In genomic region chr7:137003071-137003470, GRCh38 we compare ENCODE assay signal across 25 cellular contexts.
"Had no signal": no experiment of that assay in that cellular context is flagged by ENCODE, and none has a peak within 500 bp of the region (broad histone marks: within the 10 kb centered on the region; RNA-seq: fewer than 3 reads in every experiment).

No MANE protein-coding gene starts in this region.

- H3K4me3 Mint-ChIP-seq: activated CD4-positive, alpha-beta T cell treated with anti-CD3 and anti-CD28 coated beads, Interleukin-2, amount 10 ng/mL, durations not matched to agents 7 days and 5 days; activated CD8-positive, alpha-beta memory T cell treated with anti-CD3 and anti-CD28 coated beads, Interleukin-2, amount 10 ng/mL, durations not matched to agents 7 days and 5 days; activated CD8-positive, alpha-beta T cell treated with anti-CD3 and anti-CD28 coated beads for 36 hours; activated naive CD8-positive, alpha-beta T cell treated with anti-CD3 and anti-CD28 coated beads, Interleukin-2, amount 50 U/mL, for 24 hours; brain; effector memory CD8-positive, alpha-beta T cell; naive thymus-derived CD8-positive, alpha-beta T cell; neural progenitor cell; T-cell; T-helper 2 cell treated with Interferon-gamma antibody and Interleukin-4, amounts not matched to agents 5 μg/mL and 100 μg/mL, for 36 hours had no signal

- H3K4me3 ChIP-seq: dorsolateral prefrontal cortex, esophagus muscularis mucosa, lower lobe of right lung, neural progenitor cell, spleen, thyroid gland had no signal

- H3K4me1 Mint-ChIP-seq: activated CD4-positive, alpha-beta T cell treated with anti-CD3 and anti-CD28 coated beads, Interleukin-2, amount 10 ng/mL, durations not matched to agents 7 days and 5 days; activated CD8-positive, alpha-beta memory T cell treated with anti-CD3 and anti-CD28 coated beads, Interleukin-2, amount 10 ng/mL, durations not matched to agents 7 days and 5 days; activated naive CD8-positive, alpha-beta T cell treated with anti-CD3 and anti-CD28 coated beads, Interleukin-2, amount 50 U/mL, for 24 hours; naive thymus-derived CD8-positive, alpha-beta T cell; T-cell had no signal

- H3K27ac Mint-ChIP-seq: activated CD4-positive, alpha-beta T cell treated with anti-CD3 and anti-CD28 coated beads, Interleukin-2, amount 10 ng/mL, durations not matched to agents 7 days and 5 days; activated CD8-positive, alpha-beta memory T cell treated with anti-CD3 and anti-CD28 coated beads, Interleukin-2, amount 10 ng/mL, durations not matched to agents 7 days and 5 days; activated CD8-positive, alpha-beta T cell treated with anti-CD3 and anti-CD28 coated beads for 36 hours; activated naive CD8-positive, alpha-beta T cell treated with anti-CD3 and anti-CD28 coated beads, Interleukin-2, amount 50 U/mL, for 24 hours; brain; effector memory CD8-positive, alpha-beta T cell; naive thymus-derived CD8-positive, alpha-beta T cell; neural progenitor cell; progenitor cell of endocrine pancreas; T-cell; T-helper 2 cell treated with Interferon-gamma antibody and Interleukin-4, amounts not matched to agents 5 μg/mL and 100 μg/mL, for 36 hours had no signal

- H3K9ac ChIP-seq: neural progenitor cell had no signal

- DNase-seq: activated CD4-positive, alpha-beta T cell treated with anti-CD3 and anti-CD28 coated beads, Interleukin-2, amount 10 ng/mL, durations not matched to agents 7 days and 5 days; activated CD4-positive, CD25-positive, alpha-beta regulatory T cell treated with anti-CD3 and anti-CD28 coated beads, Interleukin-2, amount 50 U/mL, for 72 hours; activated CD8-positive, alpha-beta memory T cell treated with anti-CD3 and anti-CD28 coated beads, Interleukin-2, amount 10 ng/mL, durations not matched to agents 7 days and 5 days; activated CD8-positive, alpha-beta T cell treated with anti-CD3 and anti-CD28 coated beads for 36 hours; activated effector memory CD4-positive, alpha-beta T cell treated with anti-CD3 and anti-CD28 coated beads, Interleukin-2, amount 50 U/mL, for 16 hours; activated naive CD4-positive, alpha-beta T cell treated with anti-CD3 and anti-CD28 coated beads, Interleukin-2, amount 50 U/mL, for 16 hours; activated naive CD8-positive, alpha-beta T cell treated with anti-CD3 and anti-CD28 coated beads, Interleukin-2, amount 50 U/mL, for 24 hours; activated T-cell treated with anti-CD3 and anti-CD28 coated beads for 4 hours; aorta; caudate nucleus; dorsolateral prefrontal cortex; effector memory CD8-positive, alpha-beta T cell; lower lobe of right lung; naive thymus-derived CD8-positive, alpha-beta T cell; spleen; stimulated activated CD4-positive, alpha-beta T cell treated with anti-CD3 and anti-CD28 coated beads, Interleukin-4, amount 100 ng/mL, for 1 hour; stimulated activated naive CD4-positive, alpha-beta T cell; T-cell; thyroid gland; WERI-Rb-1 had no signal

- H3K36me3 Mint-ChIP-seq: activated CD8-positive, alpha-beta memory T cell treated with anti-CD3 and anti-CD28 coated beads, Interleukin-2, amount 10 ng/mL, durations not matched to agents 7 days and 5 days; brain; naive thymus-derived CD8-positive, alpha-beta T cell; neural progenitor cell; T-cell had no signal

- H3K27me3 ChIP-seq: dorsolateral prefrontal cortex, esophagus muscularis mucosa, neural progenitor cell, spleen, thyroid gland had no signal

- H3K27me3 Mint-ChIP-seq: activated CD4-positive, alpha-beta T cell treated with anti-CD3 and anti-CD28 coated beads, Interleukin-2, amount 10 ng/mL, durations not matched to agents 7 days and 5 days; activated CD8-positive, alpha-beta memory T cell treated with anti-CD3 and anti-CD28 coated beads, Interleukin-2, amount 10 ng/mL, durations not matched to agents 7 days and 5 days; activated CD8-positive, alpha-beta T cell treated with anti-CD3 and anti-CD28 coated beads for 36 hours; activated naive CD8-positive, alpha-beta T cell treated with anti-CD3 and anti-CD28 coated beads, Interleukin-2, amount 50 U/mL, for 24 hours; effector memory CD8-positive, alpha-beta T cell; naive thymus-derived CD8-positive, alpha-beta T cell; progenitor cell of endocrine pancreas; T-cell had no signal

- H3K9me3 ChIP-seq: esophagus muscularis mucosa, lower lobe of right lung, spleen, thyroid gland had no signal

- H3K4me1 ChIP-seq: lower lobe of right lung, spleen, thyroid gland had no signal

- ATAC-seq: activated CD8-positive, alpha-beta memory T cell treated with anti-CD3 and anti-CD28 coated beads, Interleukin-2, amount 10 ng/mL, durations not matched to agents 7 days and 5 days; activated CD8-positive, alpha-beta T cell treated with anti-CD3 and anti-CD28 coated beads for 36 hours; activated naive CD8-positive, alpha-beta T cell treated with anti-CD3 and anti-CD28 coated beads, Interleukin-2, amount 50 U/mL, for 24 hours; effector memory CD8-positive, alpha-beta T cell; lower lobe of right lung; naive thymus-derived CD8-positive, alpha-beta T cell; T-cell had no signal

- H3K27ac ChIP-seq: dorsolateral prefrontal cortex, esophagus muscularis mucosa, lower lobe of right lung, neural progenitor cell, spleen, thyroid gland, WERI-Rb-1 had no signal

- H3K36me3 ChIP-seq: esophagus muscularis mucosa, lower lobe of right lung, neural progenitor cell, spleen, thyroid gland, WERI-Rb-1 had no signal

- H3K9me3 Mint-ChIP-seq: brain; neural progenitor cell; T-helper 2 cell treated with Interferon-gamma antibody and Interleukin-4, amounts not matched to agents 5 μg/mL and 100 μg/mL, for 36 hours had no signal
